8 cellular contexts compared by ENCODE assay signal in the genomic region with DNA sequence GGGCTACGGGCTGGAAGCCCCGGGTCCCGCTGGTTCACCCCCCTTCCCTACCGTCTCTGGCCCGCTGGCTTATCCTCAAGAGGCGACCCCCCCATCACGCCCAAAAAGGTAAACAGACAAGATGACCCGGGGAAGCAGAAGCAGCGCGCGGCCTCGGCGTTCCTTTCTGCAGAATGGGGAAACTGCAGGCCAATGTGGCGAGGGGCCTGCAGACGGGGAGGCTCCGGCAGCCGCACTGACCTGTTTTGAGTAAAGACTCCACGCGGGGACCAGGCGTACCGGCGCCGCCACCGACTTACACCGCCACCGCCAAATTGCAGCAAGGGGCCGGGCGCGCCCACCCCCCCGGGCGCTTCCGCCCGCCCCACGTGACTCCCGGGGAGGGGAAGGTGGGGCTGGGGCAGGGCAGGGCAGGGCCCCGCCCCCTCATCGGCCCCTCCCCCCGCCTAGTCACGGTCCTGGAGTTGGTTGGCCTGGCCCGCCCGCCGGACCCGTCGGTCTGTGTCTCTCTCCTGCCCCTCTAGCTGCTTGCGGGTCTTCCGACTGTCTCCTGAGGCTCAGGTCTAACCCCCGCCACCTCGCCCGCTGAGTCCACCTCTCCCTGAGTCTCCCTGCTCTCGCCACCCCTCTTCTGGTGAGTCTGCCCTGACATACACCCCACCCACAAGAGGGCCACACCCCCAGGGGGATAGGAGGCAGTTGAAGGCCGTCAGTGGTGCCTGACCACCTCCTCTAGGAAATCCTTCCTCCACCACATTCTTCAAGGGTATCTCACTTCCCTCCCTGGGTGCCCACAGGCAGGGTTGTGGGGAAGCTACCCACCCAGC. TPM values are rescaled to one million over a fixed set of nuclear protein-coding genes. Genes with fewer than 3 reads are reported as not detected.
DNase-seq lines count a peak whose midpoint lies in the region; ATAC-seq and TF ChIP-seq lines count a peak whose summit lies in the region.

A gene (minus strand): TSS at position 321 of the 827 bp plus-strand sequence. CDS start 25,280 bp downstream, outside the sequence.

- peaks cover 18% of the 10 kb centered on the region for H3K36me3 Mint-ChIP-seq in chondrocyte (ENCODE audit: low read depth)

- peak within 1 kb of the TSS; percentile 91 for H3K27ac Mint-ChIP-seq in chondrocyte (ENCODE audit: unreplicated experiment)

- TF ChIP-seq CTCF in GM12873 (IDR thresholded peaks at IDR 0.05; ENCODE audit: insufficient read depth, low read depth, low read length, missing control alignments) (peak; percentile 18), chondrocyte (IDR thresholded peaks at IDR 0.05) (no peak)

- no peaks in the 10 kb centered on the region for H3K27me3 Mint-ChIP-seq in chondrocyte (ENCODE audit: low read depth)

- peak; percentile 69 for ATAC-seq in HG02759 (IDR thresholded peaks at IDR 0.05; ENCODE audit: unreplicated experiment)

- peak within 1 kb of the TSS; percentile 96 for H3K4me3 Mint-ChIP-seq in chondrocyte (ENCODE audit: unreplicated experiment)

- H3K9me3 Mint-ChIP-seq in chondrocyte (ENCODE audit: low read depth) = no peaks in the 10 kb centered on the region

- DNase-seq in NCI-H226 (peak; percentile 98), chondrocyte (ENCODE audit: low spot score) (no peak), kidney tubule cell (ENCODE audit: low spot score) (peak; percentile 94), NCI-H2171 (lab: John Stamatoyannopoulos, UW) (no peak)
- peak; percentile 54 for DNase-seq in activated CD4-positive, alpha-beta T cell treated with anti-CD3 and anti-CD28 coated beads for 24 hours (ENCODE audit: low read depth in 2 of 2)
- peak; percentile 40 to 67 (median 48) for DNase-seq in stimulated activated CD4-positive, alpha-beta T cell treated with anti-CD3 and anti-CD28 coated beads, Interleukin-1b, Interleukin-23, amount 100 ng/mL, for 24 hours (ENCODE audit: low read depth in 4 of 4, low spot score in 1 of 4)

- peaks cover 26% of the 10 kb centered on the region for H3K4me1 Mint-ChIP-seq in chondrocyte (ENCODE audit: low read depth)

RNA-seq across cellular contexts. Expression of the gene that starts here (rescaled TPM):
- total RNA-seq in chondrocyte = 45.3 to 67.4 TPM (median 48.1 TPM) in 3 replicates

Comparison
In these comparisons a context has a peak if more than half of its experiments do, and no peak if none do; other contexts are left out.
1. DNase-seq: peak in NCI-H226 (single experiment), activated CD4-positive, alpha-beta T cell treated with anti-CD3 and anti-CD28 coated beads for 24 hours (2 of 2), kidney tubule cell (single experiment) and stimulated activated CD4-positive, alpha-beta T cell treated with anti-CD3 and anti-CD28 coated beads, Interleukin-1b, Interleukin-23, amount 100 ng/mL, for 24 hours (4 of 4); none in chondrocyte (single experiment) and NCI-H2171 (single experiment).